Comparison of ENCODE assay signal across 8 cellular contexts in the genomic region with DNA sequence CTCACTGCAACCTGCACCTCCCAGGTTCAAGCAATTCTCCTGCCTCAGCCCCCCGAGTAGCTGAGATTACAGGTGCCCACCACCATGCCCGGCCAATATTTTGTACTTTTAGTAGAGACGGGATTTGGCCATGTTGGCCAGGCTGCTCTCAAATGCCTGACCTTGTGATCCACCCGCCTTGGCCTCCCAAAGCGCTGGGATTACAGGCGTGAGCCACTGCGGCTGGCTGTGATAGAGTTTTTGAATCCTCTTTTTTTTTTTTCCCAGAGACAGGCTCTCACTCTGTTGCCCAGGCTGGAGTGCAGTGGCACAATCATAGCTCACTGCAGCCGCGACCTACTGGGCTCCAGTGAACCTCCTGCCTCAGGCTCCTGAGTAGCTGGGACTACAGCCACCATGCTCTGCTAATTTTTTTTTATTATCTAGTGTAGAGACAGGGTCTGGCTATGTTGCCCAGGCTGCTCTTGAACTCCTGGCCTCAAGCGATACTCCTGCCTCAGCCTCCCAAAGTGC. TPM values are rescaled to one million over a fixed set of nuclear protein-coding genes. Genes with fewer than 3 reads are reported as not detected.
"Had no signal": no experiment of that assay in that cellular context is flagged by ENCODE, and none has a peak within 500 bp of the region (broad histone marks: within the 10 kb centered on the region; RNA-seq: fewer than 3 reads in every experiment).

No MANE protein-coding gene starts in this region.

RNA-seq across cellular contexts. Expression of gene CIDEC, which starts 14.9 kb away (rescaled TPM):
- total RNA-seq: activated CD4-positive, alpha-beta T cell treated with anti-CD3 and anti-CD28 coated beads, Interleukin-2, amount 10 ng/mL, durations not matched to agents 7 days and 5 days; activated CD8-positive, alpha-beta memory T cell treated with anti-CD3 and anti-CD28 coated beads, Interleukin-2, amount 10 ng/mL, durations not matched to agents 7 days and 5 days; activated CD8-positive, alpha-beta T cell treated with anti-CD3 and anti-CD28 coated beads for 36 hours; foreskin keratinocyte; mononuclear cell; occipital lobe; urinary bladder had no signal
- polyA plus RNA-seq: neural cell had no signal

RNA-seq across cellular contexts. Expression of gene IL17RE, which starts 37.5 kb away (rescaled TPM):
- total RNA-seq: occipital lobe had no signal

RNA-seq across cellular contexts. Expression of gene IL17RC, which starts 51.7 kb away (rescaled TPM):
- polyA plus RNA-seq: neural cell had no signal
